1 cellular context compared by ENCODE assay signal in the genomic region with DNA sequence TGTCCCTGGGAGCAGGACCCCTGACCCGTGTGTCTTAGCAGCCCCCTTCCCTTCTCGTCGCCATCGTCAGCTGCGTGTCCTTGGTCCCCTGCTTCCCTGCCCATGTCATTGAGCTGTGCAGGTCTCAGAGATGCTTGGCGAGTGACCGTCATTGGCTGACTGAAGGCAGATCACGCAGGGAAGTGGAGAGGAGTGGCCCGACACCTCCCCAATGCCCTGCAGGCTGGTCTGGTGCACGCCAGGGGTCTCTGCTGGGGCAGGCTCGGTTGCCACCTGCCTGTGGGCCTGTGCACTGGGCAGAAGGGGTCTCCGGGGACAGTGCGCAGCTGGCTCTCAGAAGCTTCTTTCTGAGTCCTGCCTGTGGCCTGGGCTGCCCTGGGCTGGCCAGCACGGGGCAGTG.
TF ChIP-seq lines count a peak whose summit lies in the region.

No MANE protein-coding gene starts in this region.

TF ChIP-seq in K562, 482 proteins besides CTCF, POLR2A, EP300 and RAD21:
- TF ChIP-seq RBFOX2 (IDR thresholded peaks at IDR 0.05; ENCODE audit: low read depth, low read length) = peak; percentile 25; the same call in 1 of the 2 replicates
- TF ChIP-seq SMARCC2 (IDR thresholded peaks at IDR 0.05; ENCODE audit: low read depth) = no peak
